ENCODE assay signal across 8 cellular contexts in genomic region chr1:115977481-115978258, GRCh38. TPM values are rescaled to one million over a fixed set of nuclear protein-coding genes. Genes with fewer than 3 reads are reported as not detected.
A peak's percentile ranks its signal among the peaks of the same experiment; 100 is the strongest.
DNase-seq lines count a peak whose midpoint lies in the region; ATAC-seq and TF ChIP-seq lines count a peak whose summit lies in the region.

No MANE protein-coding gene starts in this region.

- intact Hi-C loops in Calu3 (cut with micrococcal nuclease; ENCODE audit: unreplicated experiment), result no loop called here
- intact Hi-C loops in dendritic cell treated with granulocyte-macrophage colony-stimulating factor and Interleukin-4, amounts not matched to agents 40 ng/mL and 50 ng/mL, for 4 days (cut with micrococcal nuclease), result no loop called here

- H3K9me3 Mint-ChIP-seq in Calu3 (ENCODE audit: low read depth, unreplicated experiment), result no peaks in the 10 kb centered on the region
- no peaks in the 10 kb centered on the region for H3K9me3 Mint-ChIP-seq in dendritic cell treated with granulocyte-macrophage colony-stimulating factor and Interleukin-4, amounts not matched to agents 40 ng/mL and 50 ng/mL, for 4 days

- DNase-seq in Calu3 (peak; percentile 52), NCI-H226 (peak; percentile 70), midbrain (lab: John Stamatoyannopoulos, UW) (peak; percentile 51), AML-193 (lab: John Stamatoyannopoulos, UW) (no peak), NCI-H128 (lab: John Stamatoyannopoulos, UW; ENCODE audit: unreplicated experiment) (no peak)
- DNase-seq in activated CD4-positive, CD25-positive, alpha-beta regulatory T cell (lab: John Stamatoyannopoulos, UW), result no peak

- TSS peak; percentile 33 for BruUV-seq in Calu3 (replicated peaks; lab: Mats Ljungman, UMichigan)

- peak overlapping the region; percentile 84 for H3K4me3 Mint-ChIP-seq in Calu3 (ENCODE audit: low read depth, unreplicated experiment)
- H3K4me3 Mint-ChIP-seq in dendritic cell treated with granulocyte-macrophage colony-stimulating factor and Interleukin-4, amounts not matched to agents 40 ng/mL and 50 ng/mL, for 4 days, result peak overlapping the region; percentile 77

- H3K36me3 Mint-ChIP-seq in Calu3 (ENCODE audit: insufficient read depth, unreplicated experiment), result peaks cover 29% of the 10 kb centered on the region
- H3K36me3 Mint-ChIP-seq in dendritic cell treated with granulocyte-macrophage colony-stimulating factor and Interleukin-4, amounts not matched to agents 40 ng/mL and 50 ng/mL, for 4 days (ENCODE audit: low read depth), result no peaks in the 10 kb centered on the region

- no peak for ATAC-seq in GM18861 (IDR thresholded peaks at IDR 0.05; ENCODE audit: unreplicated experiment)

- H3K27me3 Mint-ChIP-seq in Calu3 (ENCODE audit: unreplicated experiment), result no peaks in the 10 kb centered on the region
- no peaks in the 10 kb centered on the region for H3K27me3 Mint-ChIP-seq in dendritic cell treated with granulocyte-macrophage colony-stimulating factor and Interleukin-4, amounts not matched to agents 40 ng/mL and 50 ng/mL, for 4 days

- H3K27ac Mint-ChIP-seq in Calu3 (ENCODE audit: unreplicated experiment), result peak overlapping the region; percentile 98
- peak overlapping the region; percentile 91 for H3K27ac Mint-ChIP-seq in dendritic cell treated with granulocyte-macrophage colony-stimulating factor and Interleukin-4, amounts not matched to agents 40 ng/mL and 50 ng/mL, for 4 days

- CTCF ChIA-PET in Calu3 (lab: Charles Lee), result no interaction called here

- peaks cover 17% of the 10 kb centered on the region for H3K4me1 Mint-ChIP-seq in Calu3 (ENCODE audit: low read depth, unreplicated experiment)
- peaks cover 43% of the 10 kb centered on the region for H3K4me1 Mint-ChIP-seq in dendritic cell treated with granulocyte-macrophage colony-stimulating factor and Interleukin-4, amounts not matched to agents 40 ng/mL and 50 ng/mL, for 4 days (ENCODE audit: low read depth)

- no peak for TF ChIP-seq CTCF in Calu3 (IDR thresholded peaks at IDR 0.05; ENCODE audit: unreplicated experiment)

RNA-seq across cellular contexts. Expression of gene SLC22A15, which starts 1.4 kb away (rescaled TPM):
- 3.9 and 5.0 TPM in 2 replicates for total RNA-seq in Calu3 (2022)

Comparison
In these comparisons a context has a peak if more than half of its experiments do, and no peak if none do; other contexts are left out.
1. DNase-seq: peak in Calu3 (single experiment), NCI-H226 (single experiment) and midbrain (single experiment); none in AML-193 (0 of 2), NCI-H128 (single experiment) and activated CD4-positive, CD25-positive, alpha-beta regulatory T cell (0 of 4).